ENCODE assay signal across 7 cellular contexts in genomic region chr1:3795453-3796214, GRCh38. TPM values are rescaled to one million over a fixed set of nuclear protein-coding genes. Genes with fewer than 3 reads are reported as not detected.
DNase-seq lines count a peak whose midpoint lies in the region; ATAC-seq, FAIRE-seq and TF ChIP-seq lines count a peak whose summit lies in the region.

No MANE protein-coding gene starts in this region.

- H3K4me3 ChIP-seq in GM12878 = peak overlapping the region; percentile 70
- peak overlapping the region; percentile 66 to 91 for H3K4me3 ChIP-seq in aorta (ENCODE audit: low read length in 2 of 2)

- peak; percentile 30 for ATAC-seq in GM21381 (IDR thresholded peaks at IDR 0.05; ENCODE audit: unreplicated experiment)
- peak; percentile 16 for ATAC-seq in HG03378 (IDR thresholded peaks at IDR 0.05; ENCODE audit: unreplicated experiment)
- ATAC-seq in GM12878 = no peak
- ATAC-seq in memory B cell (ENCODE audit: low read depth) = no peak
- no peak for ATAC-seq in aorta (ENCODE audit: low FRiP score)

- TF ChIP-seq POLR2A in GM12878 (IDR thresholded peaks at IDR 0.05; ENCODE audit: low read depth, low read length) = no peak

- peak overlapping the region; percentile 81 for H3K4me3 Mint-ChIP-seq in memory B cell

- TF ChIP-seq RAD21 in GM12878 (IDR thresholded peaks at IDR 0.05; ENCODE audit: insufficient read depth, low read depth, low read length) = no peak

- TF ChIP-seq EP300 in GM12878 (IDR thresholded peaks at IDR 0.05; ENCODE audit: borderline replicate concordance in 1 of 2, control insufficient read depth in 1 of 2, low read depth in 2 of 2, low read length in 2 of 2) = no peak

- peaks cover 18% of the 10 kb centered on the region for H3K4me1 Mint-ChIP-seq in memory B cell

- H3K9me3 ChIP-seq in GM12878 (replicated peaks; ENCODE audit: control insufficient read depth, insufficient read depth, low read length) (peaks cover 3% of the 10 kb centered on the region; the same call in 1 of the 3 replicates), aorta (ENCODE audit: control insufficient read depth, low read length) (no peaks in the 10 kb centered on the region)

- peak overlapping the region; percentile 39; the same call in 1 of the 2 replicates for H2AFZ ChIP-seq in GM12878 (ENCODE audit: control insufficient read depth, low read depth, low read length)

- in situ Hi-C loops in GM12878 (cut with MboI) = no loop called here
- in situ Hi-C loops in GM13976 (cut with MboI; ENCODE audit: low sequenced_read_pairs, unreplicated experiment) = no loop called here

- SMC1A ChIA-PET in GM12878 (lab: Charles Lee; ENCODE audit: uncharacterized antibody, unreplicated experiment) = no interaction called here

- H4K20me1 ChIP-seq in GM12878 (ENCODE audit: control insufficient read depth, insufficient read depth) = peaks cover 5% of the 10 kb centered on the region; the same call in 1 of the 2 replicates

- no peak for TF ChIP-seq CTCF in GM12878 (IDR thresholded peaks at IDR 0.05 in 2 of 3, conservative IDR thresholded peaks at IDR 0.05 in 1 of 3; ENCODE audit: control insufficient read depth in 2 of 3, extremely low read depth in 1 of 3, insufficient read depth in 1 of 3, low read depth in 3 of 3, low read length in 3 of 3)
- no peak for TF ChIP-seq CTCF in GM13976 (IDR thresholded peaks at IDR 0.05; ENCODE audit: borderline replicate concordance, control extremely low read depth, extremely low read depth, insufficient read depth, missing control alignments)

- DNase-seq in GM12878 (ENCODE audit: low read depth, low spot score) (no peak), memory B cell (ENCODE audit: low spot score in 2 of 2) (no peak), aorta (peak; percentile 44 to 75), DMS153 treated with DMSO at 0.1 percent for 48 hours (lab: John Stamatoyannopoulos, UW; ENCODE audit: unreplicated experiment) (no peak), GM13976 (ENCODE audit: low spot score) (no peak)

- H3K36me3 ChIP-seq in GM12878 (ENCODE audit: control insufficient read depth in 2 of 2, insufficient read depth in 2 of 2, low read length in 1 of 2) (peaks cover 0 to 2% of the 10 kb centered on the region in 2 experiments; a peak in 2 of 4 replicates), aorta (ENCODE audit: control insufficient read depth in 1 of 2, insufficient read depth in 2 of 2, low read length in 1 of 2) (no peaks in the 10 kb centered on the region)

- H3K4me2 ChIP-seq in GM12878 (ENCODE audit: control insufficient read depth, insufficient read depth) = peak overlapping the region; percentile 77

- no TSS peak for BruUV-seq in GM12878 (replicated peaks; lab: Mats Ljungman, UMichigan)

- WGBS in GM12878 (ENCODE audit: insufficient coverage, insufficient replicate concordance, low lambda C conversion rate, missing lambda C conversion rate) = 3% methylated on average over 31 of the region's 53 CpGs
- WGBS in aorta, 2 donors = 5% methylated on average over 51 to 53 of the region's 53 CpGs

- H3K36me3 Mint-ChIP-seq in memory B cell = peaks cover 5% of the 10 kb centered on the region

- H3K4me1 ChIP-seq in GM12878 (ENCODE audit: control insufficient read depth, insufficient read depth, low read length) (peaks cover 18% of the 10 kb centered on the region), aorta (ENCODE audit: control insufficient read depth in 1 of 2, insufficient read depth in 2 of 2, low read length in 2 of 2) (peaks cover 0 to 6% of the 10 kb centered on the region in 2 donors)

- H3K9ac ChIP-seq in GM12878 (ENCODE audit: control insufficient read depth, insufficient read depth, low read length) = peak overlapping the region; percentile 76

- CTCF ChIA-PET in GM12878 (lab: Yijun Ruan, JAX) = interaction anchor here (2.0 kb wide), 1 partner anchor 20 kb away, joined by 8 read pairs; no protein-coding TSS in a partner anchor

- H3K27me3 Mint-ChIP-seq in memory B cell = peaks cover 4% of the 10 kb centered on the region

- intact Hi-C loops in GM12878 (cut with micrococcal nuclease; ENCODE audit: unreplicated experiment) (loop anchor here (5.0 kb wide), 1 partner anchor 107 kb away; the partner anchor contains the start of gene C1orf174), aorta (cut with DNase I) (loop anchor here (10.0 kb wide), 1 partner anchor 341 kb away; the partner anchor contains the start of gene ARHGEF16 (in 2 of the 2))

- FAIRE-seq in GM12878 (lab: Jason Lieb, UNC) = no peak

- H3K79me2 ChIP-seq in GM12878 (ENCODE audit: control insufficient read depth, insufficient read depth, low read length) = peaks cover 35% of the 10 kb centered on the region

- POLR2A ChIA-PET in GM12878 (lab: Charles Lee) = interaction anchor here (0.5 to 1.8 kb wide), 2 partner anchors 20 to 59 kb away, joined by 4 read pairs; no protein-coding TSS in a partner anchor

- RAD21 ChIA-PET in GM12878 (lab: Charles Lee; ENCODE audit: unreplicated experiment) = interaction anchor here (0.6 to 1.0 kb wide), 7 partner anchors 9 to 282 kb away, joined by 3 to 4 read pairs (median 4); partner anchors contain the start of genes C1orf174, CEP104 and DFFB

- peak overlapping the region; percentile 48 for H3K27ac ChIP-seq in GM12878 (ENCODE audit: control insufficient read depth, insufficient read depth)
- H3K27ac ChIP-seq in aorta (ENCODE audit: low read depth in 1 of 2, low read length in 2 of 2) = peak overlapping the region in 1 of 2 donors; percentile 7

- peaks cover 3% of the 10 kb centered on the region for H3K9me3 Mint-ChIP-seq in memory B cell

- H3K27me3 ChIP-seq in GM12878 (replicated peaks in 1 of 2; ENCODE audit: control insufficient read depth in 2 of 2, insufficient read depth in 2 of 2, low read length in 1 of 2) = no peaks in the 10 kb centered on the region
- H3K27me3 ChIP-seq in aorta (ENCODE audit: control insufficient read depth in 1 of 2, insufficient read depth in 2 of 2, low read length in 1 of 2) = no peaks in the 10 kb centered on the region

- H3K27ac Mint-ChIP-seq in memory B cell = no peak overlapping the region

TF ChIP-seq in GM12878, 131 proteins besides CTCF, POLR2A, EP300 and RAD21 (continues in another document):
- no peak for TF ChIP-seq BMI1 (IDR thresholded peaks at IDR 0.05; ENCODE audit: borderline replicate concordance)
- TF ChIP-seq KDM1A (IDR thresholded peaks at IDR 0.05; ENCODE audit: borderline replicate concordance) = no peak

RNA-seq across cellular contexts. Expression of gene LRRC47, which starts 0.7 kb away (rescaled TPM):
- total RNA-seq in GM12878 (2013; cell fraction: nucleolus; rRNA removed) = 13.3 and 18.5 TPM in 2 replicates
- total RNA-seq in GM12878 (2014; rRNA removed) (20.9 and 22.9 TPM in 2 replicates), GM12878 (2014; rRNA removed; fragmentation: Illumina TruSeq; extraction: Trizol) (13.7 and 15.3 TPM in 2 replicates), GM12878 (2021) (31.0 and 34.6 TPM in 2 replicates), aorta (10 to 100 TPM; 31.9 to 38.8 TPM)
- 8.3 TPM for polyA plus RNA-seq in GM12878 (2011; ENCODE audit: low read depth)
- polyA plus RNA-seq in GM12878 (2011; rRNA removed) (24.0 and 25.4 TPM in 2 replicates), GM12878 (2014; fragmentation: Illumina TruSeq; extraction: Trizol) (20.4 and 26.1 TPM in 2 replicates), GM12878 (2014; fragmentation: Nextera tagmentation; extraction: Ambion mirVana) (1 to 10 TPM; 2.5 to 4.5 TPM), GM12878 (2014; rRNA removed) (21.1 and 24.4 TPM in 2 replicates), GM12878 (2016; fragmentation: Nextera tagmentation; extraction: Ambion mirVana) (10 to 100 TPM; 14.1 to 15.3 TPM), aorta (10 to 100 TPM; 26.8 to 30.7 TPM)
- polyA plus RNA-seq in GM12878 (2011; cell fraction: cytosol; rRNA removed) = 13.1 and 14.6 TPM in 2 replicates
- polyA plus RNA-seq in GM12878 (2011; cell fraction: nucleus; rRNA removed) = 17.9 and 29.4 TPM in 2 replicates
- 23.2 and 23.5 TPM in 2 replicates for polyA plus RNA-seq in GM12878 (2012)
- polyA minus RNA-seq in GM12878 (2011; rRNA and poly(A)+ RNA removed) = 6.3 and 8.1 TPM in 2 replicates
- polyA minus RNA-seq in GM12878 (2011; cell fraction: cytosol; rRNA and poly(A)+ RNA removed) = 6.0 and 6.8 TPM in 2 replicates
- polyA minus RNA-seq in GM12878 (2011; cell fraction: nucleus; rRNA and poly(A)+ RNA removed) = 4.2 and 8.9 TPM in 2 replicates

RNA-seq across cellular contexts. Expression of gene SMIM1, which starts 23.1 kb away (rescaled TPM):
- 3.9 TPM in 1 of 2 replicates, not detected in the other for total RNA-seq in GM12878 (2013; cell fraction: nucleolus; rRNA removed)
- total RNA-seq in GM12878 (2014; rRNA removed) = 0.71 TPM in 1 of 2 replicates, not detected in the other
- total RNA-seq in GM12878 (2014; rRNA removed; fragmentation: Illumina TruSeq; extraction: Trizol) = not detected in 2 replicates
- 0.53 TPM in 1 of 2 replicates, not detected in the other for total RNA-seq in GM12878 (2021)
- not detected for polyA plus RNA-seq in GM12878 (2011; ENCODE audit: low read depth)
- polyA plus RNA-seq in GM12878 (2011; rRNA removed) = 0.30 TPM in 1 of 2 replicates, not detected in the other
- 0.54 and 0.92 TPM in 2 replicates for polyA plus RNA-seq in GM12878 (2011; cell fraction: cytosol; rRNA removed)
- 0.36 and 0.94 TPM in 2 replicates for polyA plus RNA-seq in GM12878 (2011; cell fraction: nucleus; rRNA removed)
- polyA plus RNA-seq in GM12878 (2012) = 0.97 and 1.8 TPM in 2 replicates
- not detected in 2 replicates for polyA plus RNA-seq in GM12878 (2014; fragmentation: Illumina TruSeq; extraction: Trizol)
- not detected for polyA plus RNA-seq in GM12878 (2014; fragmentation: Nextera tagmentation; extraction: Ambion mirVana)
- 0.37 and 1.1 TPM in 2 replicates for polyA plus RNA-seq in GM12878 (2014; rRNA removed)
- not detected for polyA plus RNA-seq in GM12878 (2016; fragmentation: Nextera tagmentation; extraction: Ambion mirVana)
- not detected in 2 replicates for polyA minus RNA-seq in GM12878 (2011; rRNA and poly(A)+ RNA removed)
- polyA minus RNA-seq in GM12878 (2011; cell fraction: cytosol; rRNA and poly(A)+ RNA removed) = not detected in 2 replicates
- 0.97 and 1.1 TPM in 2 replicates for polyA minus RNA-seq in GM12878 (2011; cell fraction: nucleus; rRNA and poly(A)+ RNA removed)
- total RNA-seq in aorta = 1 to 10 TPM; 5.6 to 7.5 TPM
- 1 to 10 TPM; 3.9 to 6.5 TPM for polyA plus RNA-seq in aorta

RNA-seq across cellular contexts. Expression of gene CCDC27, which starts 43.4 kb away (rescaled TPM):
- not detected in 2 replicates for total RNA-seq in GM12878 (2013; cell fraction: nucleolus; rRNA removed)
- not detected in 2 replicates for total RNA-seq in GM12878 (2014; rRNA removed)
- not detected in 2 replicates for total RNA-seq in GM12878 (2014; rRNA removed; fragmentation: Illumina TruSeq; extraction: Trizol)
- not detected in 2 replicates for total RNA-seq in GM12878 (2021)
- not detected for polyA plus RNA-seq in GM12878 (2011; ENCODE audit: low read depth)
- polyA plus RNA-seq in GM12878 (2011; rRNA removed) = not detected in 2 replicates
- not detected in 2 replicates for polyA plus RNA-seq in GM12878 (2011; cell fraction: cytosol; rRNA removed)
- polyA plus RNA-seq in GM12878 (2011; cell fraction: nucleus; rRNA removed) = not detected in 2 replicates
- polyA plus RNA-seq in GM12878 (2012) = not detected in 2 replicates
- polyA plus RNA-seq in GM12878 (2014; fragmentation: Illumina TruSeq; extraction: Trizol) = not detected in 2 replicates
- under 1 TPM in 1 of 2 experiments, not detected in 1; 0.05 TPM for polyA plus RNA-seq in GM12878 (2014; fragmentation: Nextera tagmentation; extraction: Ambion mirVana)
- not detected in 2 replicates for polyA plus RNA-seq in GM12878 (2014; rRNA removed)
- polyA plus RNA-seq in GM12878 (2016; fragmentation: Nextera tagmentation; extraction: Ambion mirVana) = not detected
- polyA minus RNA-seq in GM12878 (2011; rRNA and poly(A)+ RNA removed) = not detected in 2 replicates
- polyA minus RNA-seq in GM12878 (2011; cell fraction: cytosol; rRNA and poly(A)+ RNA removed) = not detected in 2 replicates
- not detected in 2 replicates for polyA minus RNA-seq in GM12878 (2011; cell fraction: nucleus; rRNA and poly(A)+ RNA removed)
- total RNA-seq in aorta = not detected
- polyA plus RNA-seq in aorta = not detected

Comparison
In these comparisons a context has a peak if more than half of its experiments do, and no peak if none do; other contexts are left out.
1. ATAC-seq: peak in GM21381 (single experiment) and HG03378 (single experiment); none in GM12878 (single experiment), memory B cell (single experiment) and aorta (single experiment).
2. DNase-seq: peak in aorta (2 of 2); none in GM12878 (single experiment), memory B cell (0 of 2), DMS153 treated with DMSO at 0.1 percent for 48 hours (single experiment) and GM13976 (single experiment).